9 cellular contexts compared by ENCODE assay signal in genomic region chr13:110617326-110618072, GRCh38. TPM values are rescaled to one million over a fixed set of nuclear protein-coding genes. Genes with fewer than 3 reads are reported as not detected.
DNase-seq lines count a peak whose midpoint lies in the region; ATAC-seq and TF ChIP-seq lines count a peak whose summit lies in the region.
"Had no signal": no experiment of that assay in that cellular context is flagged by ENCODE, and none has a peak within 500 bp of the region (broad histone marks: within the 10 kb centered on the region; RNA-seq: fewer than 3 reads in every experiment).

No MANE protein-coding gene starts in this region.

- no peak for DNase-seq in activated CD4-positive, alpha-beta T cell treated with anti-CD3 and anti-CD28 coated beads, Interleukin-2, amount 10 ng/mL, durations not matched to agents 24 days and 14 days
- no peak for DNase-seq in activated CD4-positive, alpha-beta T cell treated with anti-CD3 and anti-CD28 coated beads for 1 hour
- DNase-seq in astrocyte of the hippocampus (ENCODE audit: low read depth, low spot score), result peak; percentile 65
- peak; percentile 28 for DNase-seq in kidney glomerular epithelial cell (lab: John Stamatoyannopoulos, UW)
- DNase-seq in lower leg skin (ENCODE audit: low spot score in 2 of 2), result no peak
- no peak for DNase-seq in SW480 (ENCODE audit: low spot score)
- DNase-seq in activated naive CD4-positive, alpha-beta T cell treated with anti-CD3 and anti-CD28 coated beads, Interleukin-2, amount 50 U/mL, for 16 hours, result no peak

- no peak overlapping the region for H3K27ac Mint-ChIP-seq in activated CD4-positive, alpha-beta T cell treated with anti-CD3 and anti-CD28 coated beads, Interleukin-2, amount 10 ng/mL, durations not matched to agents 24 days and 14 days
- H3K27ac Mint-ChIP-seq in stimulated activated memory B cell treated with anti-CD40 and anti-IgM and Interleukin-4, amounts not matched to agents 10 μg/mL and 1 μg/mL and 100 μg/mL, for 72 hours, result peak overlapping the region; percentile 94

- 62 to 63% methylated on average over 8 of the region's 8 CpGs for WGBS in lower leg skin, 2 donors

- TF ChIP-seq POLR2A in lower leg skin (IDR thresholded peaks at IDR 0.05), result no peak

- H3K4me3 Mint-ChIP-seq in activated CD4-positive, alpha-beta T cell treated with anti-CD3 and anti-CD28 coated beads, Interleukin-2, amount 10 ng/mL, durations not matched to agents 24 days and 14 days, result peak overlapping the region; percentile 34
- H3K4me3 Mint-ChIP-seq in stimulated activated memory B cell treated with anti-CD40 and anti-IgM and Interleukin-4, amounts not matched to agents 10 μg/mL and 1 μg/mL and 100 μg/mL, for 72 hours, result no peak overlapping the region

- no peak for ATAC-seq in stimulated activated memory B cell treated with anti-CD40 and anti-IgM and Interleukin-4, amounts not matched to agents 10 μg/mL and 1 μg/mL and 100 μg/mL, for 72 hours

- H3K4me3 ChIP-seq in lower leg skin (ENCODE audit: low read depth, poor library complexity, severe bottlenecking), result no peak overlapping the region

- H3K27me3 Mint-ChIP-seq in activated CD4-positive, alpha-beta T cell treated with anti-CD3 and anti-CD28 coated beads, Interleukin-2, amount 10 ng/mL, durations not matched to agents 24 days and 14 days, result no peaks in the 10 kb centered on the region
- H3K27me3 Mint-ChIP-seq in stimulated activated memory B cell treated with anti-CD40 and anti-IgM and Interleukin-4, amounts not matched to agents 10 μg/mL and 1 μg/mL and 100 μg/mL, for 72 hours, result no peaks in the 10 kb centered on the region
- H3K27me3 Mint-ChIP-seq: memory B cell had no signal

- peaks cover 6% of the 10 kb centered on the region for H3K36me3 Mint-ChIP-seq in activated CD4-positive, alpha-beta T cell treated with anti-CD3 and anti-CD28 coated beads, Interleukin-2, amount 10 ng/mL, durations not matched to agents 24 days and 14 days (ENCODE audit: low read depth)
- H3K36me3 Mint-ChIP-seq in stimulated activated memory B cell treated with anti-CD40 and anti-IgM and Interleukin-4, amounts not matched to agents 10 μg/mL and 1 μg/mL and 100 μg/mL, for 72 hours, result no peaks in the 10 kb centered on the region

- H3K4me1 Mint-ChIP-seq in activated CD4-positive, alpha-beta T cell treated with anti-CD3 and anti-CD28 coated beads, Interleukin-2, amount 10 ng/mL, durations not matched to agents 24 days and 14 days, result peaks cover 24% of the 10 kb centered on the region
- peaks cover 24% of the 10 kb centered on the region for H3K4me1 Mint-ChIP-seq in stimulated activated memory B cell treated with anti-CD40 and anti-IgM and Interleukin-4, amounts not matched to agents 10 μg/mL and 1 μg/mL and 100 μg/mL, for 72 hours

- peaks cover 9% of the 10 kb centered on the region for H3K9me3 Mint-ChIP-seq in activated CD4-positive, alpha-beta T cell treated with anti-CD3 and anti-CD28 coated beads, Interleukin-2, amount 10 ng/mL, durations not matched to agents 24 days and 14 days
- peaks cover 2% of the 10 kb centered on the region for H3K9me3 Mint-ChIP-seq in stimulated activated memory B cell treated with anti-CD40 and anti-IgM and Interleukin-4, amounts not matched to agents 10 μg/mL and 1 μg/mL and 100 μg/mL, for 72 hours
- H3K9me3 Mint-ChIP-seq: memory B cell had no signal

- intact Hi-C loops in activated CD4-positive, alpha-beta T cell treated with anti-CD3 and anti-CD28 coated beads, Interleukin-2, amount 10 ng/mL, durations not matched to agents 24 days and 14 days (cut with micrococcal nuclease), result loop anchor here (5.0 kb wide), 5 partner anchors 55 to 830 kb away; partner anchors contain the start of genes IRS2 and RAB20
- intact Hi-C loops in lower leg skin (cut with DNase I; ENCODE audit: low total_unique reads), result no loop called here

- no peak for TF ChIP-seq CTCF in lower leg skin (IDR thresholded peaks at IDR 0.05)

RNA-seq across cellular contexts. Expression of gene NAXD, which starts 2.2 kb away (rescaled TPM):
- 20.6 and 23.7 TPM in 2 replicates for total RNA-seq in activated CD4-positive, alpha-beta T cell treated with anti-CD3 and anti-CD28 coated beads, Interleukin-2, amount 10 ng/mL, durations not matched to agents 24 days and 14 days
- total RNA-seq in lower leg skin, result 10 to 100 TPM; 32.7 to 34.5 (median 33.6) TPM

RNA-seq across cellular contexts. Expression of gene RAB20, which starts 56.0 kb away (rescaled TPM):
- total RNA-seq in activated CD4-positive, alpha-beta T cell treated with anti-CD3 and anti-CD28 coated beads, Interleukin-2, amount 10 ng/mL, durations not matched to agents 24 days and 14 days, result 2.8 and 3.2 TPM in 2 replicates
- total RNA-seq in lower leg skin, result 1 to 10 TPM; 3.9 to 9.1 (median 6.2) TPM

Comparison
In these comparisons a context has a peak if more than half of its experiments do, and no peak if none do; other contexts are left out.
1. DNase-seq: peak in astrocyte of the hippocampus (single experiment) and kidney glomerular epithelial cell (single experiment); none in activated CD4-positive, alpha-beta T cell treated with anti-CD3 and anti-CD28 coated beads, Interleukin-2, amount 10 ng/mL, durations not matched to agents 24 days and 14 days (single experiment), activated CD4-positive, alpha-beta T cell treated with anti-CD3 and anti-CD28 coated beads for 1 hour (single experiment), lower leg skin (0 of 2), SW480 (single experiment) and activated naive CD4-positive, alpha-beta T cell treated with anti-CD3 and anti-CD28 coated beads, Interleukin-2, amount 50 U/mL, for 16 hours (single experiment).